In genomic region chrX:139691843-139692505, GRCh38 we compare ENCODE assay signal across 1 cellular context.
TF ChIP-seq lines count a peak whose summit lies in the region.

No MANE protein-coding gene starts in this region.

TF ChIP-seq in HepG2, 621 proteins besides CTCF, POLR2A, EP300 and RAD21 (continued from another document):
- TF ChIP-seq CEBPZ (IDR thresholded peaks at IDR 0.05; ENCODE audit: low read length) (no peak), PHF20 (CRISPR knock-in tag; IDR thresholded peaks at IDR 0.05) (no peak), ZNF75D (CRISPR knock-in tag; IDR thresholded peaks at IDR 0.05; ENCODE audit: borderline replicate concordance) (no peak), ATRX (CRISPR knock-in tag; IDR thresholded peaks at IDR 0.05; ENCODE audit: borderline replicate concordance) (no peak), ZNF460 (CRISPR knock-in tag; IDR thresholded peaks at IDR 0.05; ENCODE audit: borderline replicate concordance) (no peak)
